In genomic region chr6:154258064-154258757, GRCh38 we compare ENCODE assay signal across 11 cellular contexts.
A peak's percentile ranks its signal among the peaks of the same experiment; 100 is the strongest.
DNase-seq lines count a peak whose midpoint lies in the region; ATAC-seq, FAIRE-seq and TF ChIP-seq lines count a peak whose summit lies in the region.
"Had no signal": no experiment of that assay in that cellular context is flagged by ENCODE, and none has a peak within 500 bp of the region (broad histone marks: within the 10 kb centered on the region; RNA-seq: fewer than 3 reads in every experiment).

No MANE protein-coding gene starts in this region.

- no peaks in the 10 kb centered on the region for H3K36me3 ChIP-seq in esophagus muscularis mucosa

- 82% methylated on average over 4 of the region's 4 CpGs for WGBS in esophagus muscularis mucosa

- no peaks in the 10 kb centered on the region for H3K27me3 Mint-ChIP-seq in activated naive CD8-positive, alpha-beta T cell treated with anti-CD3 and anti-CD28 coated beads, Interleukin-2, amount 10 ng/mL, durations not matched to agents 7 days and 5 days

- H3K36me3 Mint-ChIP-seq in activated naive CD8-positive, alpha-beta T cell treated with anti-CD3 and anti-CD28 coated beads, Interleukin-2, amount 10 ng/mL, durations not matched to agents 7 days and 5 days, result peaks cover 26% of the 10 kb centered on the region

- H3K4me3 Mint-ChIP-seq in activated naive CD8-positive, alpha-beta T cell treated with anti-CD3 and anti-CD28 coated beads, Interleukin-2, amount 10 ng/mL, durations not matched to agents 7 days and 5 days, result no peak overlapping the region
- H3K4me3 Mint-ChIP-seq: neural crest cell had no signal

- POLR2A ChIA-PET in activated naive CD8-positive, alpha-beta T cell treated with anti-CD3 and anti-CD28 coated beads, Interleukin-2, amount 10 ng/mL, durations not matched to agents 7 days and 5 days (lab: Charles Lee), result no interaction called here

- H3K9me3 ChIP-seq in esophagus muscularis mucosa, result peaks cover 0 to 9% (median 0%) of the 10 kb centered on the region in 4 donors

- TF ChIP-seq CTCF in coronary artery (IDR thresholded peaks at IDR 0.05), result no peak
- TF ChIP-seq CTCF in esophagus muscularis mucosa (IDR thresholded peaks at IDR 0.05), result no peak

- H3K4me3 ChIP-seq in coronary artery (no peak overlapping the region), esophagus muscularis mucosa (no peak overlapping the region)

- peak; percentile 71 for ATAC-seq in GM21381 (IDR thresholded peaks at IDR 0.05; ENCODE audit: unreplicated experiment)
- peak; percentile 68 for ATAC-seq in HG03280 (IDR thresholded peaks at IDR 0.05; ENCODE audit: unreplicated experiment)
- ATAC-seq in activated naive CD8-positive, alpha-beta T cell treated with anti-CD3 and anti-CD28 coated beads, Interleukin-2, amount 10 ng/mL, durations not matched to agents 7 days and 5 days (ENCODE audit: low read depth), result peak; percentile 36
- ATAC-seq: esophagus mucosa had no signal

- H3K4me1 ChIP-seq in esophagus muscularis mucosa, result peaks cover 0 to 2% (median 0%) of the 10 kb centered on the region in 4 donors

- FAIRE-seq in GM12892 (lab: Jason Lieb, UNC), result peak; percentile 50

- intact Hi-C loops in esophagus muscularis mucosa (cut with DNase I), result no loop called here

- peak overlapping the region; percentile 21 for H3K27ac Mint-ChIP-seq in activated naive CD8-positive, alpha-beta T cell treated with anti-CD3 and anti-CD28 coated beads, Interleukin-2, amount 10 ng/mL, durations not matched to agents 7 days and 5 days

- TF ChIP-seq POLR2A in GM12892 (IDR thresholded peaks at IDR 0.05; ENCODE audit: low read depth, low read length), result no peak
- TF ChIP-seq POLR2A in esophagus muscularis mucosa (IDR thresholded peaks at IDR 0.05; ENCODE audit: low read depth), result no peak

- TF ChIP-seq EP300 in esophagus muscularis mucosa (IDR thresholded peaks at IDR 0.05), result no peak

- H3K27ac ChIP-seq in coronary artery (no peak overlapping the region), esophagus muscularis mucosa (replicated peaks in 1 of 4) (no peak overlapping the region)

- DNase-seq in GM12892 (ENCODE audit: insufficient read length), result no peak
- DNase-seq in activated naive CD8-positive, alpha-beta T cell treated with anti-CD3 and anti-CD28 coated beads, Interleukin-2, amount 10 ng/mL, durations not matched to agents 7 days and 5 days, result no peak
- no peak for DNase-seq in COLO829 (ENCODE audit: low spot score)
- DNase-seq in COLO668 (lab: John Stamatoyannopoulos, UW; ENCODE audit: unreplicated experiment), result no peak
- no peak for DNase-seq in coronary artery (ENCODE audit: low spot score)
- DNase-seq in esophagus muscularis mucosa (ENCODE audit: extremely low spot score), result no peak
- DNase-seq: NCI-H2171 had no signal

- H3K27me3 ChIP-seq in esophagus muscularis mucosa, result no peaks in the 10 kb centered on the region

- H3K9me3 Mint-ChIP-seq in activated naive CD8-positive, alpha-beta T cell treated with anti-CD3 and anti-CD28 coated beads, Interleukin-2, amount 10 ng/mL, durations not matched to agents 7 days and 5 days, result peaks cover 20% of the 10 kb centered on the region

- H3K4me1 Mint-ChIP-seq in activated naive CD8-positive, alpha-beta T cell treated with anti-CD3 and anti-CD28 coated beads, Interleukin-2, amount 10 ng/mL, durations not matched to agents 7 days and 5 days, result peaks cover 18% of the 10 kb centered on the region
- H3K4me1 Mint-ChIP-seq: neural crest cell had no signal
